ENCODE assay signal across 22 cellular contexts in genomic region chr15:73140154-73140553, GRCh38.
"Had no signal": no experiment of that assay in that cellular context is flagged by ENCODE, and none has a peak within 500 bp of the region (broad histone marks: within the 10 kb centered on the region; RNA-seq: fewer than 3 reads in every experiment).

No MANE protein-coding gene starts in this region.

- H3K27ac ChIP-seq: lower lobe of right lung, psoas muscle, testis, tibial artery had no signal

- H3K27me3 ChIP-seq: sigmoid colon, spleen, testis, tibial artery had no signal

- H3K4me1 ChIP-seq: lower lobe of right lung, psoas muscle, testis had no signal

- H3K4me3 ChIP-seq: lower lobe of right lung, psoas muscle, sigmoid colon, spleen, testis, tibial artery had no signal

- ATAC-seq: left ventricle myocardium superior; lower lobe of right lung; naive thymus-derived CD8-positive, alpha-beta T cell; right cardiac atrium; stimulated activated memory B cell treated with anti-CD40 and anti-IgM and Interleukin-4, amounts not matched to agents 10 μg/mL and 1 μg/mL and 100 μg/mL, for 72 hours; stimulated activated naive CD8-positive, alpha-beta T cell treated with anti-CD3 and anti-CD28 coated beads, Interleukin-15, Interleukin-2, amounts not matched to agents 100 U/mL and 50 U/mL, for 24 hours had no signal

- DNase-seq: cortex of kidney; effector CD4-positive, alpha-beta T cell; head of caudate nucleus; left ventricle myocardium superior; lower lobe of right lung; naive thymus-derived CD8-positive, alpha-beta T cell; nephron progenitor cell; nucleus accumbens; posterior cingulate gyrus; psoas muscle; right cardiac atrium; sigmoid colon; spleen; stimulated activated CD4-positive, alpha-beta T cell treated with anti-CD3 and anti-CD28 coated beads, Interleukin-4, amount 100 ng/mL, for 4 hours; stimulated activated naive CD8-positive, alpha-beta T cell treated with anti-CD3 and anti-CD28 coated beads, Interleukin-15, Interleukin-2, amounts not matched to agents 100 U/mL and 50 U/mL, for 24 hours; substantia nigra; testis; tibial artery had no signal

- H3K9me3 ChIP-seq: lower lobe of right lung, psoas muscle, sigmoid colon, spleen, testis, tibial artery had no signal

- H3K4me1 Mint-ChIP-seq: nephron progenitor cell had no signal

- H3K27me3 Mint-ChIP-seq: stimulated activated memory B cell treated with anti-CD40 and anti-IgM and Interleukin-4, amounts not matched to agents 10 μg/mL and 1 μg/mL and 100 μg/mL, for 72 hours; type B pancreatic cell had no signal

- H3K4me3 Mint-ChIP-seq: naive thymus-derived CD8-positive, alpha-beta T cell; nephron progenitor cell; stimulated activated memory B cell treated with anti-CD40 and anti-IgM and Interleukin-4, amounts not matched to agents 10 μg/mL and 1 μg/mL and 100 μg/mL, for 72 hours; type B pancreatic cell had no signal

- H3K36me3 ChIP-seq: sigmoid colon, spleen had no signal

- H3K27ac Mint-ChIP-seq: naive thymus-derived CD8-positive, alpha-beta T cell; nephron progenitor cell; stimulated activated memory B cell treated with anti-CD40 and anti-IgM and Interleukin-4, amounts not matched to agents 10 μg/mL and 1 μg/mL and 100 μg/mL, for 72 hours; type B pancreatic cell had no signal

- FAIRE-seq: frontal cortex, keratinocyte had no signal

- H3K9me3 Mint-ChIP-seq: naive thymus-derived CD8-positive, alpha-beta T cell; nephron progenitor cell; stimulated activated memory B cell treated with anti-CD40 and anti-IgM and Interleukin-4, amounts not matched to agents 10 μg/mL and 1 μg/mL and 100 μg/mL, for 72 hours; type B pancreatic cell had no signal
